1 cellular context compared by ENCODE assay signal in genomic region chr14:49940805-49941421, GRCh38.
TF ChIP-seq lines count a peak whose summit lies in the region.

No MANE protein-coding gene starts in this region.

TF ChIP-seq in endothelial cell of umbilical vein, 7 proteins besides CTCF, POLR2A, EP300 and RAD21:
- TF ChIP-seq POLR2AphosphoS5 (IDR thresholded peaks at IDR 0.05; ENCODE audit: insufficient read depth, low read depth, low read length), result no peak
- no peak for TF ChIP-seq MYC (IDR thresholded peaks at IDR 0.05; ENCODE audit: low read depth, low read length)
- TF ChIP-seq GATA2 (IDR thresholded peaks at IDR 0.05; ENCODE audit: insufficient read depth, insufficient read length, low read depth, low read length), result no peak
- no peak for TF ChIP-seq JUN (IDR thresholded peaks at IDR 0.05; ENCODE audit: borderline replicate concordance, insufficient read depth, insufficient read length, low read depth)
- no peak for TF ChIP-seq FOS (IDR thresholded peaks at IDR 0.05; ENCODE audit: borderline replicate concordance, insufficient read depth, low read length)
- no peak for TF ChIP-seq EZH2 (IDR thresholded peaks at IDR 0.05; ENCODE audit: borderline replicate concordance, low read depth, low read length, severe bottlenecking)
- TF ChIP-seq MAX (IDR thresholded peaks at IDR 0.05; ENCODE audit: insufficient read depth, insufficient read length), result no peak
